29 cellular contexts compared by ENCODE assay signal in the genomic region with DNA sequence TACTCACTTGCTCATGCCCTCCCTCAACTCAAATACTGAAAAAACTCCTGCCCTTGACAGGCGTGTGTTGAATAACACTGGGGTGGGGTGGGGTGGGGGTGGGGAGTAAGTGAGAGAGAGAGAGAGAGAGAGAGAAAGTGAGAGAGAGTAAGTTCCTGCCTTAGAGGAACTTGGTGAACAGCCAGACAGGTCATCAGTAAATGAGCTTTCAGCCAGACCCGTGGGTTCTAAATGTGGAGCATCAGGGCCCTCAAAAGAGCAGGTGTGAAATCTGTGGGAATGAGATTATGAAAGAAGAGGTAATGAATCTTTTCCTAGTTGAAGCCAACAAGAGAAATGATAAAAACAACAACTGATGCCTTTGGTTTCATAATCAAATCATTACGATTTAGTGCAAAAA.
"Had no signal": no experiment of that assay in that cellular context is flagged by ENCODE, and none has a peak within 500 bp of the region (broad histone marks: within the 10 kb centered on the region; RNA-seq: fewer than 3 reads in every experiment).

No MANE protein-coding gene starts in this region.

- DNase-seq: activated CD4-positive, alpha-beta memory T cell treated with anti-CD3 and anti-CD28 coated beads, Interleukin-2, amount 10 ng/mL, durations not matched to agents 7 days and 5 days; activated CD4-positive, alpha-beta T cell treated with anti-CD3 and anti-CD28 coated beads for 1 hour; activated CD4-positive, alpha-beta T cell treated with anti-CD3 and anti-CD28 coated beads for 48 hours; activated CD4-positive, CD25-positive, alpha-beta regulatory T cell; activated CD8-positive, alpha-beta memory T cell treated with anti-CD3 and anti-CD28 coated beads for 24 hours; activated CD8-positive, alpha-beta memory T cell treated with anti-CD3 and anti-CD28 coated beads, Interleukin-2, amount 10 ng/mL, durations not matched to agents 7 days and 5 days; activated CD8-positive, alpha-beta memory T cell treated with anti-CD3 and anti-CD28 coated beads, Interleukin-2, amount 50 U/mL, for 48 hours; activated effector memory CD4-positive, alpha-beta T cell treated with Interleukin-2 at 50 U/mL for 16 hours; activated naive CD4-positive, alpha-beta T cell treated with anti-CD3 and anti-CD28 coated beads, Interleukin-2, amount 10 ng/mL, durations not matched to agents 7 days and 5 days; activated naive CD8-positive, alpha-beta T cell treated with anti-CD3 and anti-CD28 coated beads, Interleukin-2, amount 50 U/mL, for 24 hours; activated T-cell treated with anti-CD3 and anti-CD28 coated beads, Interleukin-2, amount 50 U/mL, for 48 hours; anterior cingulate cortex; brain microvascular endothelial cell; central memory CD4-positive, alpha-beta T cell; Karpas-422; NCI-H1436 treated with DMSO at 0.1 percent for 48 hours; NCI-H1694 treated with DMSO at 0.1 percent for 48 hours; NCI-H2029; NCI-H2171 treated with DMSO at 0.1 percent for 48 hours; NCI-H446; NCI-H510A treated with DMSO at 0.1 percent for 48 hours; NCI-H526 treated with DMSO at 0.1 percent for 48 hours; NCI-H774; SHP77; SJCRH30; T1000; WERI-Rb-1 had no signal

- H3K4me3 ChIP-seq: SJCRH30, SK-N-MC had no signal

- ATAC-seq: activated CD8-positive, alpha-beta memory T cell treated with anti-CD3 and anti-CD28 coated beads, Interleukin-2, amount 10 ng/mL, durations not matched to agents 7 days and 5 days; activated naive CD8-positive, alpha-beta T cell treated with anti-CD3 and anti-CD28 coated beads, Interleukin-2, amount 50 U/mL, for 24 hours; Panc1 had no signal
